In genomic region chr15:40443255-40443654, GRCh38 we compare ENCODE assay signal across 13 cellular contexts. TPM values are rescaled to one million over a fixed set of nuclear protein-coding genes. Genes with fewer than 3 reads are reported as not detected.
DNase-seq lines count a peak whose midpoint lies in the region; ATAC-seq and TF ChIP-seq lines count a peak whose summit lies in the region.
"Had no signal": no experiment of that assay in that cellular context is flagged by ENCODE, and none has a peak within 500 bp of the region (broad histone marks: within the 10 kb centered on the region; RNA-seq: fewer than 3 reads in every experiment).

No MANE protein-coding gene starts in this region.

- peaks cover 47% of the 10 kb centered on the region for H3K4me1 Mint-ChIP-seq in activated CD4-positive, alpha-beta T cell treated with anti-CD3 and anti-CD28 coated beads, Interleukin-2, amount 10 ng/mL, durations not matched to agents 7 days and 5 days
- H3K4me1 Mint-ChIP-seq in T-helper 17 cell = peaks cover 43% of the 10 kb centered on the region

- H3K9ac ChIP-seq in iPS-15b (ENCODE audit: low read depth, low read length) (peak overlapping the region; percentile 14), smooth muscle cell (ENCODE audit: low read depth) (no peak overlapping the region)

- H3F3A ChIP-seq in smooth muscle cell (ENCODE audit: low read depth) = peaks cover 11% of the 10 kb centered on the region

- peaks cover 64% of the 10 kb centered on the region for H3K79me2 ChIP-seq in smooth muscle cell (ENCODE audit: low read depth)

- intact Hi-C loops in Right ventricle myocardium superior (cut with DNase I) = no loop called here

- H3K4me3 ChIP-seq in iPS-15b (ENCODE audit: low read depth, low read length) (peak overlapping the region; percentile 54), smooth muscle cell (no peak overlapping the region)

- peaks cover 67% of the 10 kb centered on the region for H4K20me1 ChIP-seq in smooth muscle cell (ENCODE audit: low read depth)

- no peak for DNase-seq in activated CD4-positive, alpha-beta T cell treated with anti-CD3 and anti-CD28 coated beads, Interleukin-2, amount 10 ng/mL, durations not matched to agents 7 days and 5 days
- DNase-seq in activated CD4-positive, alpha-beta T cell treated with anti-CD3 and anti-CD28 coated beads, Interleukin-2, amount 50 U/mL, for 48 hours = no peak
- DNase-seq in T-helper 17 cell (no peak), smooth muscle cell (lab: John Stamatoyannopoulos, UW; ENCODE audit: unreplicated experiment) (no peak), NCI-H510A treated with DMSO at 0.1 percent for 48 hours (lab: John Stamatoyannopoulos, UW) (no peak), Right ventricle myocardium superior (no peak)
- DNase-seq: activated CD8-positive, alpha-beta memory T cell treated with anti-CD3 and anti-CD28 coated beads for 24 hours; aorta; Karpas-422; NCI-H2081 treated with DMSO at 0.1 percent for 48 hours; SW 1271 had no signal

- no peaks in the 10 kb centered on the region for H3K9me3 Mint-ChIP-seq in activated CD4-positive, alpha-beta T cell treated with anti-CD3 and anti-CD28 coated beads, Interleukin-2, amount 10 ng/mL, durations not matched to agents 7 days and 5 days

- TF ChIP-seq CTCF in smooth muscle cell (IDR thresholded peaks at IDR 0.05; ENCODE audit: borderline replicate concordance, insufficient read depth, poor library complexity, severe bottlenecking) = no peak

- H3K9me3 ChIP-seq in T-helper 17 cell (ENCODE audit: control insufficient read depth, low read length, poor library complexity, severe bottlenecking) (no peaks in the 10 kb centered on the region), iPS-15b (ENCODE audit: control insufficient read depth, insufficient read depth, low read length) (no peaks in the 10 kb centered on the region), smooth muscle cell (replicated peaks; ENCODE audit: low read depth) (no peaks in the 10 kb centered on the region)

- H3K27me3 Mint-ChIP-seq in activated CD4-positive, alpha-beta T cell treated with anti-CD3 and anti-CD28 coated beads, Interleukin-2, amount 10 ng/mL, durations not matched to agents 7 days and 5 days = peaks cover 27% of the 10 kb centered on the region
- peaks cover 7% of the 10 kb centered on the region for H3K27me3 Mint-ChIP-seq in T-helper 17 cell

- H3K4me3 Mint-ChIP-seq in activated CD4-positive, alpha-beta T cell treated with anti-CD3 and anti-CD28 coated beads, Interleukin-2, amount 10 ng/mL, durations not matched to agents 7 days and 5 days = peak overlapping the region; percentile 37
- H3K4me3 Mint-ChIP-seq in T-helper 17 cell = peak overlapping the region; percentile 92

- CTCF ChIA-PET in activated CD4-positive, alpha-beta T cell treated with anti-CD3 and anti-CD28 coated beads, Interleukin-2, amount 10 ng/mL, durations not matched to agents 7 days and 5 days (lab: Charles Lee) = interaction anchor here (0.9 to 4.8 kb wide), 7 partner anchors 8 to 99 kb away, joined by 3 to 28 read pairs (median 4); partner anchors contain the start of gene IVD

- H3K4me2 ChIP-seq in smooth muscle cell = peak overlapping the region; percentile 18

- no peak overlapping the region for H2AFZ ChIP-seq in smooth muscle cell (ENCODE audit: low read depth)

- H3K27me3 ChIP-seq in iPS-15b (ENCODE audit: control insufficient read depth, insufficient read depth, low read length) (peaks cover 2% of the 10 kb centered on the region), smooth muscle cell (ENCODE audit: low read depth) (no peaks in the 10 kb centered on the region)

- 85% methylated on average over 4 of the region's 4 CpGs for WGBS in smooth muscle cell (ENCODE audit: low lambda C conversion rate)

- POLR2A ChIA-PET in activated CD4-positive, alpha-beta T cell treated with anti-CD3 and anti-CD28 coated beads, Interleukin-2, amount 10 ng/mL, durations not matched to agents 7 days and 5 days (lab: Charles Lee) = no interaction called here

- H3K36me3 Mint-ChIP-seq in activated CD4-positive, alpha-beta T cell treated with anti-CD3 and anti-CD28 coated beads, Interleukin-2, amount 10 ng/mL, durations not matched to agents 7 days and 5 days (ENCODE audit: low read depth) = peaks cover 9% of the 10 kb centered on the region
- peaks cover 4% of the 10 kb centered on the region for H3K36me3 Mint-ChIP-seq in T-helper 17 cell (ENCODE audit: low read depth)

- ATAC-seq in T-helper 17 cell (no peak), GM19455 (IDR thresholded peaks at IDR 0.05; ENCODE audit: unreplicated experiment) (no peak), Right ventricle myocardium superior (ENCODE audit: poor library complexity) (no peak)

- no peaks in the 10 kb centered on the region for H3K36me3 ChIP-seq in iPS-15b (ENCODE audit: control insufficient read depth, insufficient read depth, low read length)
- no peaks in the 10 kb centered on the region for H3K36me3 ChIP-seq in smooth muscle cell (ENCODE audit: low read depth)

- no peak overlapping the region for H3K27ac Mint-ChIP-seq in activated CD4-positive, alpha-beta T cell treated with anti-CD3 and anti-CD28 coated beads, Interleukin-2, amount 10 ng/mL, durations not matched to agents 7 days and 5 days
- H3K27ac Mint-ChIP-seq in T-helper 17 cell = peak overlapping the region; percentile 39

- no peak overlapping the region for H3K27ac ChIP-seq in smooth muscle cell (ENCODE audit: low read depth)

- H3K4me1 ChIP-seq in iPS-15b (ENCODE audit: control insufficient read depth, insufficient read depth, low read length) = peaks cover 44% of the 10 kb centered on the region
- peaks cover 29% of the 10 kb centered on the region for H3K4me1 ChIP-seq in smooth muscle cell (ENCODE audit: low read depth)

RNA-seq across cellular contexts. Expression of gene BAHD1, which starts 2.5 kb away (rescaled TPM):
- total RNA-seq in activated CD4-positive, alpha-beta T cell treated with anti-CD3 and anti-CD28 coated beads, Interleukin-2, amount 10 ng/mL, durations not matched to agents 7 days and 5 days = 10 to 100 TPM; 28.7 to 30.8 TPM
- total RNA-seq in T-helper 17 cell = 10 to 100 TPM; 30.2 to 32.1 TPM
- 7.9 and 8.4 TPM in 2 replicates for total RNA-seq in smooth muscle cell
- 11.1 and 13.4 TPM in 2 replicates for polyA plus RNA-seq in smooth muscle cell
- 16.2 TPM for total RNA-seq in Right ventricle myocardium superior

RNA-seq across cellular contexts. Expression of gene CHST14, which starts 27.5 kb away (rescaled TPM):
- total RNA-seq in activated CD4-positive, alpha-beta T cell treated with anti-CD3 and anti-CD28 coated beads, Interleukin-2, amount 10 ng/mL, durations not matched to agents 7 days and 5 days = 10 to 100 TPM; 14.3 to 14.6 TPM
- total RNA-seq in T-helper 17 cell (1 to 10 TPM; 4.4 to 7.5 TPM), smooth muscle cell (19.1 and 20.5 TPM in 2 replicates), Right ventricle myocardium superior (7.5 TPM)
- 23.7 and 24.6 TPM in 2 replicates for polyA plus RNA-seq in smooth muscle cell

RNA-seq across cellular contexts. Expression of gene IVD, which starts 37.7 kb away (rescaled TPM):
- total RNA-seq in activated CD4-positive, alpha-beta T cell treated with anti-CD3 and anti-CD28 coated beads, Interleukin-2, amount 10 ng/mL, durations not matched to agents 7 days and 5 days = 10 to 100 TPM; 38.4 to 47.1 TPM
- total RNA-seq in T-helper 17 cell (10 to 100 TPM; 30.1 to 37.0 TPM), smooth muscle cell (17.4 and 20.3 TPM in 2 replicates), Right ventricle myocardium superior (90.8 TPM)
- polyA plus RNA-seq in smooth muscle cell = 37.8 and 38.3 TPM in 2 replicates
